17 cellular contexts compared by ENCODE assay signal in genomic region chr9:36161187-36161586, GRCh38. TPM values are rescaled to one million over a fixed set of nuclear protein-coding genes. Genes with fewer than 3 reads are reported as not detected.
A peak's percentile ranks its signal among the peaks of the same experiment; 100 is the strongest.
DNase-seq lines count a peak whose midpoint lies in the region; ATAC-seq, FAIRE-seq and TF ChIP-seq lines count a peak whose summit lies in the region.
"Had no signal": no experiment of that assay in that cellular context is flagged by ENCODE, and none has a peak within 500 bp of the region (broad histone marks: within the 10 kb centered on the region; RNA-seq: fewer than 3 reads in every experiment).

No MANE protein-coding gene starts in this region.

- no peak for TF ChIP-seq RAD21 in H1 (IDR thresholded peaks at IDR 0.05 in 1 of 2, conservative IDR thresholded peaks at IDR 0.05 in 1 of 2; ENCODE audit: low read depth in 2 of 2, low read length in 2 of 2)

- DNase-seq in AG08395 (ENCODE audit: low spot score) (peak; percentile 55), H1 (ENCODE audit: low read depth in 1 of 2, low spot score in 2 of 2) (no peak), omental fat pad (ENCODE audit: low spot score) (no peak), NCI-H510A treated with DMSO at 0.1 percent for 48 hours (lab: John Stamatoyannopoulos, UW) (no peak), inferior parietal cortex (ENCODE audit: extremely low spot score) (no peak), NCI-H146 (lab: John Stamatoyannopoulos, UW) (no peak)
- DNase-seq: activated CD8-positive, alpha-beta memory T cell treated with anti-CD3 and anti-CD28 coated beads, Interleukin-2, amount 10 ng/mL, durations not matched to agents 7 days and 5 days; activated naive CD4-positive, alpha-beta T cell treated with anti-CD3 and anti-CD28 coated beads, Interleukin-2, amount 50 U/mL, for 16 hours; BE2C; cortex of kidney; KBM-7; NCI-H1694 treated with DMSO at 0.1 percent for 48 hours; NCI-H748 treated with DMSO at 0.1 percent for 48 hours had no signal

- CTCF ChIA-PET in HEK293 (lab: Yijun Ruan, JAX) = interaction anchor here (1.1 kb wide), 1 partner anchor 73 kb away, joined by 4 read pairs; no protein-coding TSS in a partner anchor
- CTCF ChIA-PET in H1 (lab: Charles Lee; ENCODE audit: partially characterized antibody) = interaction anchor here (1.0 to 1.4 kb wide), 3 partner anchors 12 to 153 kb away, joined by 3 to 4 read pairs (median 3); no protein-coding TSS in a partner anchor

- no peaks in the 10 kb centered on the region for H3K23me2 ChIP-seq in H1 (ENCODE audit: low read depth, low read length)

- H2BK5ac ChIP-seq in H1 (ENCODE audit: low read depth, low read length) = 0 out of 2 replicates have a peak overlapping the region, but pooled peaks have one; percentile 26

- no peaks in the 10 kb centered on the region for H3K27me3 ChIP-seq in H1 (replicated peaks in 1 of 4; ENCODE audit: control insufficient read depth in 3 of 4, extremely low read depth in 1 of 4, insufficient read depth in 3 of 4, low read length in 3 of 4)
- H3K27me3 ChIP-seq: BE2C, neutrophil had no signal

- H3K4me3 ChIP-seq in HEK293 (ENCODE audit: low read depth, low read length) = no peak overlapping the region
- H3K4me3 ChIP-seq in H1 (ENCODE audit: extremely low read depth in 1 of 4, insufficient read depth in 2 of 4, low read depth in 3 of 4, low read length in 4 of 4) = no peak overlapping the region

- no peak overlapping the region for H3K23ac ChIP-seq in H1 (ENCODE audit: insufficient read length)

- H2BK20ac ChIP-seq in H1 (ENCODE audit: low read length) = no peak overlapping the region

- no peak overlapping the region for H2BK120ac ChIP-seq in H1 (replicated peaks; ENCODE audit: low read depth, low read length)

- H3K36me3 ChIP-seq in HEK293 (ENCODE audit: control insufficient read depth in 2 of 2, insufficient read depth in 1 of 2, low read length in 2 of 2) (no peaks in the 10 kb centered on the region), H1 (ENCODE audit: control insufficient read depth in 2 of 4, insufficient read depth in 4 of 4, low read length in 3 of 4) (peaks cover 0 to 4% (median 0%) of the 10 kb centered on the region in 4 experiments; a peak in 1 of 8 replicates)
- H3K36me3 ChIP-seq: BE2C had no signal

- H3K9me3 ChIP-seq in HEK293 (ENCODE audit: control insufficient read depth, insufficient read depth, low read depth, low read length) = no peaks in the 10 kb centered on the region
- H3K9me3 ChIP-seq in H1 (ENCODE audit: insufficient read depth in 2 of 2, low read depth in 1 of 2, low read length in 1 of 2) = peaks cover 5 to 6% of the 10 kb centered on the region in 2 experiments
- H3K9me3 ChIP-seq: BE2C, neutrophil had no signal

- H3K56ac ChIP-seq in H1 (replicated peaks; ENCODE audit: insufficient read length, low read depth, low read length) = no peak overlapping the region

- TF ChIP-seq POLR2A in H1 (IDR thresholded peaks at IDR 0.05; ENCODE audit: control extremely low read depth in 1 of 2, low read depth in 2 of 2, low read length in 2 of 2) = no peak

- no peak overlapping the region for H3K4me2 ChIP-seq in H1 (ENCODE audit: insufficient read depth in 1 of 2, low read depth in 2 of 2, low read length in 2 of 2)

- H4K91ac ChIP-seq in H1 (replicated peaks; ENCODE audit: insufficient read length, low read length) = no peak overlapping the region

- H3K27ac ChIP-seq in HEK293 (ENCODE audit: extremely low read depth, low read depth, low read length) (no peak overlapping the region), H1 (ENCODE audit: low read depth, low read length) (no peak overlapping the region)

- H4K20me1 ChIP-seq in H1 (replicated peaks in 1 of 2; ENCODE audit: control insufficient read depth in 1 of 2, insufficient read depth in 2 of 2, low read length in 2 of 2) = no peaks in the 10 kb centered on the region

- no peak overlapping the region for H3K4ac ChIP-seq in H1 (replicated peaks; ENCODE audit: insufficient read length, low read depth, low read length)

- no peak overlapping the region for H2AK5ac ChIP-seq in H1 (ENCODE audit: low read depth, low read length)

- POLR2A ChIA-PET in HEK293 (lab: Yijun Ruan, JAX) = interaction anchor here (1.5 kb wide), 1 partner anchor 12 kb away, joined by 3 read pairs; no protein-coding TSS in a partner anchor
- POLR2A ChIA-PET in H1 (lab: Charles Lee; ENCODE audit: partially characterized antibody) = no interaction called here

- TF ChIP-seq CTCF in HEK293 (tag by site-specific recombination; IDR thresholded peaks at IDR 0.05) = no peak
- no peak for TF ChIP-seq CTCF in H1 (IDR thresholded peaks at IDR 0.05; ENCODE audit: control extremely low read depth in 1 of 3, insufficient read depth in 1 of 3, low read depth in 1 of 3, low read length in 3 of 3)
- no peak for TF ChIP-seq CTCF in omental fat pad (IDR thresholded peaks at IDR 0.05)

- H3K9ac ChIP-seq in H1 (replicated peaks in 1 of 4; ENCODE audit: extremely low read depth in 1 of 4, low read depth in 3 of 4, low read length in 3 of 4) = no peak overlapping the region

- H3K4me1 ChIP-seq in HEK293 (ENCODE audit: control insufficient read depth, insufficient read depth, low read length) (peaks cover 4% of the 10 kb centered on the region; the same call in 1 of the 2 replicates), H1 (replicated peaks in 1 of 4; ENCODE audit: control insufficient read depth in 3 of 4, insufficient read depth in 4 of 4, low read length in 3 of 4) (peaks cover 11 to 25% (median 17%) of the 10 kb centered on the region in 4 experiments)

- H2BK15ac ChIP-seq in H1 (ENCODE audit: low read length) = no peak overlapping the region

- H2AFZ ChIP-seq in H1 (ENCODE audit: low read length) = no peak overlapping the region

- WGBS in H1 (ENCODE audit: extremely low coverage in 1 of 2, insufficient coverage in 1 of 2, insufficient read length in 1 of 2, insufficient replicate concordance in 2 of 2, low coverage in 1 of 2, low lambda C conversion rate in 2 of 2, missing lambda C conversion rate in 1 of 2), 2 experiments = 83% methylated on average over 2 of the region's 2 CpGs; no CpG with 5 or more reads in 1 of the 2 experiments

- no peak for TF ChIP-seq EP300 in H1 (IDR thresholded peaks at IDR 0.05; ENCODE audit: borderline replicate concordance in 1 of 2, low read depth in 2 of 2, low read length in 2 of 2)

- no peak for FAIRE-seq in H1 (lab: Jason Lieb, UNC)
- FAIRE-seq: GM18507 had no signal

- no peaks in the 10 kb centered on the region for H3K79me1 ChIP-seq in H1 (ENCODE audit: low read depth, low read length)

- H3K79me2 ChIP-seq in H1 (ENCODE audit: control insufficient read depth in 1 of 2, insufficient read depth in 2 of 2, low read length in 2 of 2) = no peaks in the 10 kb centered on the region

- H4K5ac ChIP-seq in H1 (ENCODE audit: insufficient read length, low read depth, low read length) = no peak overlapping the region

- H2BK12ac ChIP-seq in H1 (ENCODE audit: low read depth, low read length) = no peak overlapping the region

- H3K18ac ChIP-seq in H1 (ENCODE audit: extremely low read depth, low read length) = no peak overlapping the region

- peak; percentile 33 for ATAC-seq in omental fat pad (ENCODE audit: low FRiP score)
- ATAC-seq in HG03135 (IDR thresholded peaks at IDR 0.05; ENCODE audit: unreplicated experiment) = no peak
- ATAC-seq: activated CD8-positive, alpha-beta memory T cell treated with anti-CD3 and anti-CD28 coated beads, Interleukin-2, amount 10 ng/mL, durations not matched to agents 7 days and 5 days had no signal

- no peak overlapping the region for H4K8ac ChIP-seq in H1 (ENCODE audit: extremely low read depth, insufficient read depth, low read length)

- no peak overlapping the region for H3K14ac ChIP-seq in H1 (ENCODE audit: insufficient read length)

TF ChIP-seq in HEK293, 187 proteins besides CTCF, POLR2A, EP300 and RAD21:
- TF ChIP-seq SP7 (tag by site-specific recombination; IDR thresholded peaks at IDR 0.05) = no peak
- TF ChIP-seq ZBTB17 (tag by site-specific recombination; IDR thresholded peaks at IDR 0.05) = peak; percentile 34; the same call in 1 of the 2 replicates
TF ChIP-seq in HEK293: peak in this region for 1.

TF ChIP-seq in H1, 55 proteins besides CTCF, POLR2A, EP300 and RAD21 (continues in another document):
- TF ChIP-seq CTBP2 (IDR thresholded peaks at IDR 0.05; ENCODE audit: borderline replicate concordance, insufficient read depth, insufficient read length, low read length) = no peak
- no peak for TF ChIP-seq EGR1 (IDR thresholded peaks at IDR 0.05; ENCODE audit: borderline replicate concordance, low read depth, low read length)

RNA-seq across cellular contexts. Expression of gene CCIN, which starts 8.0 kb away (rescaled TPM):
- 0.19 and 0.27 TPM in 2 replicates for total RNA-seq in H1 (2021; fragmentation: NEBNext Ultra II Directional; extraction: Animal tissue kit (Norgen Biotek cat#: 25700))
- 0.20 and 0.21 TPM in 2 replicates for polyA plus RNA-seq in H1 (2011; rRNA removed)
- polyA plus RNA-seq in H1 (2011; cell fraction: cytosol; rRNA removed) = 0.19 TPM
- 0.74 TPM for polyA plus RNA-seq in H1 (2011; cell fraction: nucleus; rRNA removed)
- polyA plus RNA-seq in H1 (2012, experiment 1 of 2) = 0.12 to 0.19 TPM (median 0.18 TPM) in 3 of 4 replicates, not detected in the other
- 0.08 TPM for polyA plus RNA-seq in H1 (2012, experiment 2 of 2)
- 0.06 TPM for polyA plus RNA-seq in H1 (2013, experiment 1 of 2)
- 0.07 TPM for polyA plus RNA-seq in H1 (2013, experiment 2 of 2)
- 1.1 and 1.8 TPM in 2 replicates for polyA minus RNA-seq in H1 (2011; rRNA and poly(A)+ RNA removed)
- not detected for polyA minus RNA-seq in H1 (2011; cell fraction: cytosol; rRNA and poly(A)+ RNA removed)
- 0.80 TPM for polyA minus RNA-seq in H1 (2011; cell fraction: nucleus; rRNA and poly(A)+ RNA removed)
- total RNA-seq in omental fat pad = 1 to 10 TPM in 1 of 4 donors, under 1 TPM in 2, not detected in 1; 0.65 to 2.5 (median 0.95) TPM

RNA-seq across cellular contexts. Expression of gene GLIPR2, which starts 24.7 kb away (rescaled TPM):
- total RNA-seq in H1 (2021; fragmentation: NEBNext Ultra II Directional; extraction: Animal tissue kit (Norgen Biotek cat#: 25700)) = 7.9 and 8.9 TPM in 2 replicates
- 10.2 and 12.0 TPM in 2 replicates for polyA plus RNA-seq in H1 (2011; rRNA removed)
- polyA plus RNA-seq in H1 (2011; cell fraction: cytosol; rRNA removed) = 13.7 TPM
- polyA plus RNA-seq in H1 (2011; cell fraction: nucleus; rRNA removed) = 7.1 TPM
- polyA plus RNA-seq in H1 (2012, experiment 1 of 2) = 11.5 to 15.4 TPM (median 13.1 TPM) in 4 replicates
- polyA plus RNA-seq in H1 (2012, experiment 2 of 2) = 11.8 TPM
- polyA plus RNA-seq in H1 (2013, experiment 1 of 2) = 6.2 TPM
- polyA plus RNA-seq in H1 (2013, experiment 2 of 2) = 6.2 TPM
- 5.5 and 7.2 TPM in 2 replicates for polyA minus RNA-seq in H1 (2011; rRNA and poly(A)+ RNA removed)
- 4.7 TPM for polyA minus RNA-seq in H1 (2011; cell fraction: cytosol; rRNA and poly(A)+ RNA removed)
- 3.7 TPM for polyA minus RNA-seq in H1 (2011; cell fraction: nucleus; rRNA and poly(A)+ RNA removed)
- total RNA-seq in omental fat pad = 10 to 100 TPM; 13.6 to 71.1 (median 42.2) TPM

RNA-seq across cellular contexts. Expression of gene CLTA, which starts 29.5 kb away (rescaled TPM):
- 236 and 239 TPM in 2 replicates for total RNA-seq in H1 (2021; fragmentation: NEBNext Ultra II Directional; extraction: Animal tissue kit (Norgen Biotek cat#: 25700))
- 137 and 146 TPM in 2 replicates for polyA plus RNA-seq in H1 (2011; rRNA removed)
- 239 TPM for polyA plus RNA-seq in H1 (2011; cell fraction: cytosol; rRNA removed)
- polyA plus RNA-seq in H1 (2011; cell fraction: nucleus; rRNA removed) = 104 TPM
- polyA plus RNA-seq in H1 (2012, experiment 1 of 2) = 235 to 274 TPM (median 252 TPM) in 4 replicates
- polyA plus RNA-seq in H1 (2012, experiment 2 of 2) = 360 TPM
- polyA plus RNA-seq in H1 (2013, experiment 1 of 2) = 195 TPM
- 200 TPM for polyA plus RNA-seq in H1 (2013, experiment 2 of 2)
- 58.9 and 75.6 TPM in 2 replicates for polyA minus RNA-seq in H1 (2011; rRNA and poly(A)+ RNA removed)
- 112 TPM for polyA minus RNA-seq in H1 (2011; cell fraction: cytosol; rRNA and poly(A)+ RNA removed)
- polyA minus RNA-seq in H1 (2011; cell fraction: nucleus; rRNA and poly(A)+ RNA removed) = 56.0 TPM
- total RNA-seq in omental fat pad = 100 to 1,000 TPM; 180 to 187 (median 185) TPM
